In the genomic region with DNA sequence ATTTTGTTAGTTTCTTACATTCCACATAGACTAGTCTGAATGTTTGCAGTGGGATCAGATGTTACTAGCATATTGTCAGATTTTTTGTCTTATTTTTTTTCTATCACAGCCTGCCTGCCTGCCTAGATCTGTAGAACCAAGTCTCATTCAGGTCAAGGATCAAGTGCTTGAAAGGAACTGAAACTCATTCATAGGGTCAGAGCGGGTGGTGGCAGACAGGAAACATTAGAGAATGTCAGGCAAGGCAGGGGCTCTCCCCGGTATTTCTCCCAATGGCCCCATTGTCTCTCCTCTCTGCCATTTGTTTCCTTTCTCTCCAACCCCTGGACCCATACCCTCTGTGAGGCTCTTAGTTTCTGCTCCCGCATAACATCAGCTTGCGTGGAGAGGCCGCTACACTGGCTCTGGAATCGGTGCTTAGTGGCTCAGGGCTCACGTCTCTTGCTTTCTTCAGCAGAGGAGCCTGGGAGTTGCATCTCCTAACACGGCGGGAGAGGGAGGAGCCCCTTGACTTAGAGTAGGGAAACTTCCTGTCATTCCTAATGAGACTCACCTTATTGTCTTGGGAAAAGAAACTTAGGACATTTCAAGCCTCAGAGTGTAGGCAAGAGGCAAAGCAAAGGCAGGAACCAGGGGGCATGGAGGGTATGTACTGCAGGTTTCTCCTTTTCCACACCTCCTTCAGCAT, we compare ENCODE assay signal across 9 cellular contexts. TPM values are rescaled to one million over a fixed set of nuclear protein-coding genes. Genes with fewer than 3 reads are reported as not detected.
DNase-seq lines count a peak whose midpoint lies in the region; ATAC-seq and TF ChIP-seq lines count a peak whose summit lies in the region.
"Had no signal": no experiment of that assay in that cellular context is flagged by ENCODE, and none has a peak within 500 bp of the region (broad histone marks: within the 10 kb centered on the region; RNA-seq: fewer than 3 reads in every experiment).

No MANE protein-coding gene starts in this region.

- H3K27me3 ChIP-seq in gastroesophageal sphincter: peaks cover 15% of the 10 kb centered on the region

- H3K4me3 ChIP-seq in lower leg skin (ENCODE audit: low read depth, poor library complexity, severe bottlenecking) (no peak overlapping the region), gastroesophageal sphincter (no peak overlapping the region)

- ATAC-seq in GM18511 (IDR thresholded peaks at IDR 0.05; ENCODE audit: unreplicated experiment) (peak; percentile 92), GM21423 (IDR thresholded peaks at IDR 0.05; ENCODE audit: unreplicated experiment) (peak; percentile 94), HG03175 (IDR thresholded peaks at IDR 0.05; ENCODE audit: unreplicated experiment) (peak; percentile 91), esophagus mucosa (peak; percentile 19), gastroesophageal sphincter (no peak)

- no peaks in the 10 kb centered on the region for H3K9me3 ChIP-seq in gastroesophageal sphincter
- H3K9me3 ChIP-seq: SK-N-SH had no signal

- TF ChIP-seq EP300 in gastroesophageal sphincter (IDR thresholded peaks at IDR 0.05): no peak

- no peaks in the 10 kb centered on the region for H3K36me3 Mint-ChIP-seq in glutamatergic neuron (ENCODE audit: unreplicated experiment)

- peaks cover 3% of the 10 kb centered on the region for H3K27me3 Mint-ChIP-seq in glutamatergic neuron (ENCODE audit: unreplicated experiment)

- no peak for DNase-seq in NCI-H128 (lab: John Stamatoyannopoulos, UW; ENCODE audit: unreplicated experiment)
- DNase-seq in lower leg skin (ENCODE audit: low spot score in 2 of 2): no peak
- DNase-seq in glutamatergic neuron: no peak
- DNase-seq: SK-N-SH had no signal

- H3K36me3 ChIP-seq in gastroesophageal sphincter: no peaks in the 10 kb centered on the region

- H3K27ac Mint-ChIP-seq in glutamatergic neuron (ENCODE audit: unreplicated experiment): no peak overlapping the region

- H3K4me3 Mint-ChIP-seq in glutamatergic neuron (ENCODE audit: unreplicated experiment): no peak overlapping the region

- intact Hi-C loops in lower leg skin (cut with DNase I; ENCODE audit: low total_unique reads): no loop called here

- WGBS in lower leg skin, 2 donors: 83 to 87% methylated on average over 9 of the region's 9 CpGs
- 55 to 79% methylated on average over 4 to 6 of the region's 9 CpGs for WGBS in gastroesophageal sphincter (ENCODE audit: low coverage in 1 of 2), 2 donors

- peaks cover 0 to 3% (median 0%) of the 10 kb centered on the region in 3 donors for H3K4me1 ChIP-seq in gastroesophageal sphincter

- TF ChIP-seq CTCF in lower leg skin (IDR thresholded peaks at IDR 0.05) (no peak), gastroesophageal sphincter (IDR thresholded peaks at IDR 0.05) (no peak), glutamatergic neuron (IDR thresholded peaks at IDR 0.05; ENCODE audit: partially characterized antibody, unreplicated experiment) (no peak)

- peaks cover 4% of the 10 kb centered on the region for H3K4me1 Mint-ChIP-seq in glutamatergic neuron (ENCODE audit: low read depth, unreplicated experiment)

- H3K27ac ChIP-seq in gastroesophageal sphincter: no peak overlapping the region

- TF ChIP-seq POLR2A in lower leg skin (IDR thresholded peaks at IDR 0.05): no peak
- TF ChIP-seq POLR2A in gastroesophageal sphincter (IDR thresholded peaks at IDR 0.05): no peak

- peaks cover 1% of the 10 kb centered on the region for H3K9me3 Mint-ChIP-seq in glutamatergic neuron (ENCODE audit: unreplicated experiment)

RNA-seq across cellular contexts. Expression of a gene that starts 35.6 kb away (rescaled TPM):
- total RNA-seq in esophagus mucosa (2.2 TPM), lower leg skin (10 to 100 TPM; 30.6 to 78.3 (median 46.2) TPM), gastroesophageal sphincter (10 to 100 TPM in 3 of 4 donors, 1 to 10 TPM in 1; 10.0 to 24.6 (median 13.4) TPM), glutamatergic neuron (ENCODE audit: unreplicated experiment) (7.4 TPM)
